10 cellular contexts compared by ENCODE assay signal in the genomic region with DNA sequence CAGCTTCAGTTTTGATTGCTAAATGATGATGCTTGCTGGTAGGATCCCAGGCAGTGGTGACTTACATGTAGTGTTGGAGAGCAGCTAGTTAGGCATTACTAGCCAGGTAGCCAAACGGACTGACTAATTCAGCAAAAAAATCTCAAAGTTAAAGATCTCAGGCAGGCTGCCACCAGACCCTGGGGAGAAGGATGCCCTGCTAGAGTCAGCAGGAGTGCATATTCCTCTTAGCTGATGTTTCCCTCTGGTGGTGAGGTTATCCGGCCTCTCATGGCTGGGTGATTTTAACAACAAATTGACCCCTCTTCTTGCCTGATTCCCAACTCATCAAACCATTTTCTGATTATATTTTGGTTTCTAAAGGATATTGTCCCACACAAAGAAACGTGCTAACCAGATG. TPM values are rescaled to one million over a fixed set of nuclear protein-coding genes. Genes with fewer than 3 reads are reported as not detected.
DNase-seq lines count a peak whose midpoint lies in the region; ATAC-seq, FAIRE-seq and TF ChIP-seq lines count a peak whose summit lies in the region.
"Had no signal": no experiment of that assay in that cellular context is flagged by ENCODE, and none has a peak within 500 bp of the region (broad histone marks: within the 10 kb centered on the region; RNA-seq: fewer than 3 reads in every experiment).

No MANE protein-coding gene starts in this region.

- TF ChIP-seq CTCF in AG09319 (IDR thresholded peaks at IDR 0.05; ENCODE audit: low read depth, low read length) = peak; percentile 24
- peak; percentile 29 for TF ChIP-seq CTCF in kidney epithelial cell (IDR thresholded peaks at IDR 0.05; ENCODE audit: insufficient read depth, low read length, poor library complexity, severe bottlenecking)

- POLR2A ChIA-PET in naive thymus-derived CD8-positive, alpha-beta T cell (lab: Charles Lee) = interaction anchor here (0.6 to 1.0 kb wide), 2 partner anchors 10 to 63 kb away, joined by 3 to 6 read pairs; a partner anchor contains a TSS

- FAIRE-seq in GM12892 (lab: Jason Lieb, UNC) = no peak

- no peak for DNase-seq in AG09319 (ENCODE audit: extremely low read depth, low read depth)
- DNase-seq in SK-MEL-5 (ENCODE audit: low read depth, low spot score) = peak; percentile 15
- no peak for DNase-seq in kidney epithelial cell (ENCODE audit: low read depth)
- no peak for DNase-seq in naive thymus-derived CD8-positive, alpha-beta T cell
- DNase-seq in GM12892 (ENCODE audit: insufficient read length) = no peak
- no peak for DNase-seq in hippocampal formation (lab: John Stamatoyannopoulos, UW)
- DNase-seq: activated CD4-positive, alpha-beta T cell treated with anti-CD3 and anti-CD28 coated beads, Interleukin-2, amount 50 U/mL, for 48 hours; body of pancreas had no signal

- ATAC-seq in naive thymus-derived CD8-positive, alpha-beta T cell = no peak
- ATAC-seq: body of pancreas had no signal

- peaks cover 0 to 8% (median 2%) of the 10 kb centered on the region in 4 donors for H3K4me1 Mint-ChIP-seq in naive thymus-derived CD8-positive, alpha-beta T cell

- no peak overlapping the region for H3K27ac Mint-ChIP-seq in naive thymus-derived CD8-positive, alpha-beta T cell

- H3K27me3 Mint-ChIP-seq in naive thymus-derived CD8-positive, alpha-beta T cell = peaks cover 12 to 32% (median 22%) of the 10 kb centered on the region in 5 donors

- no peaks in the 10 kb centered on the region for H3K9me3 Mint-ChIP-seq in naive thymus-derived CD8-positive, alpha-beta T cell

- H3K36me3 ChIP-seq in kidney epithelial cell (ENCODE audit: control insufficient read depth, insufficient read depth, low read length) = no peaks in the 10 kb centered on the region

- peaks cover 11% of the 10 kb centered on the region for H3K27me3 ChIP-seq in kidney epithelial cell (ENCODE audit: control insufficient read depth, insufficient read depth, low read length)

- H3K4me3 ChIP-seq in kidney epithelial cell (ENCODE audit: low read depth, low read length) = no peak overlapping the region
- H3K4me3 ChIP-seq: body of pancreas, skin epidermis had no signal

- no peaks in the 10 kb centered on the region for H3K36me3 Mint-ChIP-seq in naive thymus-derived CD8-positive, alpha-beta T cell

- in situ Hi-C loops in SK-MEL-5 (cut with HindIII; ENCODE audit: low pct_unique_long_range_greater_than_20kb, low sequenced_read_pairs) = no loop called here

- TF ChIP-seq POLR2A in GM12892 (IDR thresholded peaks at IDR 0.05; ENCODE audit: low read depth, low read length) = no peak

- H3K4me3 Mint-ChIP-seq in naive thymus-derived CD8-positive, alpha-beta T cell = no peak overlapping the region

RNA-seq across cellular contexts. Expression of a gene that starts 2.8 kb away (rescaled TPM):
- total RNA-seq in SK-MEL-5 (2014; rRNA removed; shearing (Covaris generic)) = not detected in 2 replicates
- not detected in 2 replicates for polyA plus RNA-seq in SK-MEL-5 (2015; cell fraction: cytosol; rRNA removed)
- polyA plus RNA-seq in SK-MEL-5 (2015; cell fraction: nucleus; rRNA removed) = not detected in 2 replicates
- total RNA-seq in kidney epithelial cell = 10.8 and 15.4 TPM in 2 replicates
- not detected for total RNA-seq in naive thymus-derived CD8-positive, alpha-beta T cell
- polyA plus RNA-seq in naive thymus-derived CD8-positive, alpha-beta T cell = not detected
- polyA plus RNA-seq in GM12892 (2012; ENCODE audit: missing spikeins) = not detected

RNA-seq across cellular contexts. Expression of a gene that starts 9.5 kb away (rescaled TPM):
- total RNA-seq in SK-MEL-5 (2014; rRNA removed; shearing (Covaris generic)) = 9.5 and 10.7 TPM in 2 replicates
- 16.8 and 18.6 TPM in 2 replicates for polyA plus RNA-seq in SK-MEL-5 (2015; cell fraction: cytosol; rRNA removed)
- polyA plus RNA-seq in SK-MEL-5 (2015; cell fraction: nucleus; rRNA removed) = 23.5 and 27.4 TPM in 2 replicates
- total RNA-seq in kidney epithelial cell = 7.8 and 13.1 TPM in 2 replicates
- total RNA-seq in naive thymus-derived CD8-positive, alpha-beta T cell = 10 to 100 TPM; 20.8 to 22.6 TPM
- polyA plus RNA-seq in naive thymus-derived CD8-positive, alpha-beta T cell = 1 to 10 TPM; 3.9 to 9.6 (median 5.5) TPM
- polyA plus RNA-seq in GM12892 (2012; ENCODE audit: missing spikeins) = not detected

RNA-seq across cellular contexts. Expression of a gene that starts 10.4 kb away (rescaled TPM):
- total RNA-seq in SK-MEL-5 (2014; rRNA removed; shearing (Covaris generic)) = not detected in 2 replicates
- not detected in 2 replicates for polyA plus RNA-seq in SK-MEL-5 (2015; cell fraction: cytosol; rRNA removed)
- polyA plus RNA-seq in SK-MEL-5 (2015; cell fraction: nucleus; rRNA removed) = not detected in 2 replicates
- not detected in 2 replicates for total RNA-seq in kidney epithelial cell
- not detected for total RNA-seq in naive thymus-derived CD8-positive, alpha-beta T cell
- polyA plus RNA-seq in naive thymus-derived CD8-positive, alpha-beta T cell = not detected
- not detected for polyA plus RNA-seq in GM12892 (2012; ENCODE audit: missing spikeins)
- total RNA-seq: body of pancreas, subcutaneous adipose tissue had no signal

RNA-seq across cellular contexts. Expression of a gene that starts 14.6 kb away (rescaled TPM):
- total RNA-seq in SK-MEL-5 (2014; rRNA removed; shearing (Covaris generic)) = not detected in 2 replicates
- polyA plus RNA-seq in SK-MEL-5 (2015; cell fraction: cytosol; rRNA removed) = 0.69 TPM in 1 of 2 replicates, not detected in the other
- polyA plus RNA-seq in SK-MEL-5 (2015; cell fraction: nucleus; rRNA removed) = 0.15 and 2.6 TPM in 2 replicates
- not detected in 2 replicates for total RNA-seq in kidney epithelial cell
- total RNA-seq in naive thymus-derived CD8-positive, alpha-beta T cell = not detected
- not detected for polyA plus RNA-seq in naive thymus-derived CD8-positive, alpha-beta T cell
- polyA plus RNA-seq in GM12892 (2012; ENCODE audit: missing spikeins) = not detected
- total RNA-seq: body of pancreas, subcutaneous adipose tissue had no signal

RNA-seq across cellular contexts. Expression of a gene that starts 40.9 kb away (rescaled TPM):
- 45.9 and 50.8 TPM in 2 replicates for total RNA-seq in SK-MEL-5 (2014; rRNA removed; shearing (Covaris generic))
- polyA plus RNA-seq in SK-MEL-5 (2015; cell fraction: cytosol; rRNA removed) = 68.4 and 71.6 TPM in 2 replicates
- 330 and 366 TPM in 2 replicates for polyA plus RNA-seq in SK-MEL-5 (2015; cell fraction: nucleus; rRNA removed)
- total RNA-seq in kidney epithelial cell = 61.4 and 70.7 TPM in 2 replicates
- total RNA-seq in naive thymus-derived CD8-positive, alpha-beta T cell = 100 to 1,000 TPM; 214 to 218 TPM
- 10 to 100 TPM; 84.3 to 96.9 (median 88.5) TPM for polyA plus RNA-seq in naive thymus-derived CD8-positive, alpha-beta T cell
- polyA plus RNA-seq in GM12892 (2012; ENCODE audit: missing spikeins) = 136 TPM

Comparison
In these comparisons a context has a peak if more than half of its experiments do, and no peak if none do; other contexts are left out.
1. RNA of a gene that starts 2.8 kb away (total RNA-seq): 10.8 to 15.4 TPM in kidney epithelial cell; not detected in SK-MEL-5 and not detected in naive thymus-derived CD8-positive, alpha-beta T cell; every median in the first group is over 10 times any median in the second.